Comparison of ENCODE assay signal across 10 cellular contexts in genomic region chr17:72126575-72127486, GRCh38. TPM values are rescaled to one million over a fixed set of nuclear protein-coding genes. Genes with fewer than 3 reads are reported as not detected.
DNase-seq lines count a peak whose midpoint lies in the region; ATAC-seq and FAIRE-seq lines count a peak whose summit lies in the region.
"Had no signal": no experiment of that assay in that cellular context is flagged by ENCODE, and none has a peak within 500 bp of the region (broad histone marks: within the 10 kb centered on the region; RNA-seq: fewer than 3 reads in every experiment).

No MANE protein-coding gene starts in this region.

- peaks cover 8% of the 10 kb centered on the region for H3K79me1 ChIP-seq in neuronal stem cell (ENCODE audit: low read depth, low read length)

- no peak overlapping the region for H4K91ac ChIP-seq in neuronal stem cell (ENCODE audit: low read depth, low read length, poor library complexity)

- peak overlapping the region; percentile 45 for H3K27ac ChIP-seq in neuronal stem cell (replicated peaks; ENCODE audit: low read length)

- H3K4me2 ChIP-seq in neuronal stem cell (ENCODE audit: insufficient read depth, low read length, poor library complexity, severe bottlenecking): no peak overlapping the region

- no peak overlapping the region for H3K9ac ChIP-seq in neuronal stem cell (ENCODE audit: low read depth, low read length, poor library complexity)

- FAIRE-seq in frontal cortex (lab: Jason Lieb, UNC): no peak

- peak; percentile 21 for ATAC-seq in esophagus mucosa
- no peak for ATAC-seq in HG03520 (IDR thresholded peaks at IDR 0.05; ENCODE audit: unreplicated experiment)

- no peak overlapping the region for H3K23ac ChIP-seq in neuronal stem cell (ENCODE audit: low read depth, low read length, poor library complexity)

- H3K18ac ChIP-seq in neuronal stem cell (ENCODE audit: low read length): no peak overlapping the region

- no peak overlapping the region for H2BK15ac ChIP-seq in neuronal stem cell (ENCODE audit: low read length)

- H3K36me3 ChIP-seq in neuronal stem cell (replicated peaks in 1 of 2; ENCODE audit: control insufficient read depth in 2 of 2, insufficient read depth in 2 of 2, low read length in 2 of 2): peaks cover 9 to 18% of the 10 kb centered on the region in 2 donors

- H2AK5ac ChIP-seq in neuronal stem cell (ENCODE audit: low read depth, low read length): no peak overlapping the region

- H2BK12ac ChIP-seq in neuronal stem cell (ENCODE audit: low read length): no peak overlapping the region

- H4K8ac ChIP-seq in neuronal stem cell (ENCODE audit: low read depth, low read length): no peak overlapping the region

- peaks cover 2 to 28% of the 10 kb centered on the region in 2 donors for H3K4me1 ChIP-seq in neuronal stem cell (ENCODE audit: control insufficient read depth in 2 of 2, insufficient read depth in 1 of 2, low read depth in 1 of 2, low read length in 2 of 2)

- no peaks in the 10 kb centered on the region for H3K9me3 ChIP-seq in neuronal stem cell (replicated peaks in 1 of 2; ENCODE audit: control insufficient read depth in 2 of 2, insufficient read depth in 1 of 2, low read depth in 1 of 2, low read length in 2 of 2)

- H2BK120ac ChIP-seq in neuronal stem cell (ENCODE audit: low read depth, low read length): no peak overlapping the region

- H3K4ac ChIP-seq in neuronal stem cell (ENCODE audit: low read length): no peak overlapping the region

- DNase-seq in DMS 273 (lab: John Stamatoyannopoulos, UW; ENCODE audit: unreplicated experiment) (peak; percentile 42), NCI-H446 treated with DMSO at 0.1 percent for 48 hours (lab: John Stamatoyannopoulos, UW) (peak; percentile 70), neuronal stem cell (ENCODE audit: low spot score) (no peak), NCI-H187 (lab: John Stamatoyannopoulos, UW) (no peak), frontal cortex (ENCODE audit: low spot score in 2 of 2) (no peak), COLO829 (ENCODE audit: low spot score) (no peak)
- DNase-seq: activated CD4-positive, alpha-beta memory T cell treated with anti-CD3 and anti-CD28 coated beads for 36 hours; endodermal cell had no signal

- no peak overlapping the region for H3K14ac ChIP-seq in neuronal stem cell (ENCODE audit: low read length)

- H3K27me3 ChIP-seq in neuronal stem cell (ENCODE audit: control insufficient read depth in 3 of 3, insufficient read depth in 3 of 3, low read depth in 1 of 3, low read length in 3 of 3): peaks cover 0 to 6% (median 2%) of the 10 kb centered on the region in 3 experiments

- H3K4me3 ChIP-seq in neuronal stem cell (ENCODE audit: low read length in 2 of 2): no peak overlapping the region

- no CpG with 5 or more reads among the region's 8 CpGs for WGBS in neuronal stem cell (ENCODE audit: extremely low coverage in 2 of 2, insufficient read length in 2 of 2, insufficient replicate concordance in 1 of 2), 2 donors

- no peak overlapping the region for H2AFZ ChIP-seq in neuronal stem cell (ENCODE audit: low read length)

- H2BK5ac ChIP-seq in neuronal stem cell (ENCODE audit: low read length): peak overlapping the region; percentile 62

RNA-seq across cellular contexts. Expression of gene SOX9, which starts 6.0 kb away (rescaled TPM):
- total RNA-seq in esophagus mucosa (20.3 TPM), frontal cortex (7.7 TPM)
- 65.2 TPM for polyA plus RNA-seq in neuronal stem cell (2013, experiment 1 of 2)
- 69.2 TPM for polyA plus RNA-seq in neuronal stem cell (2013, experiment 2 of 2)
- total RNA-seq: activated CD4-positive, alpha-beta memory T cell treated with anti-CD3 and anti-CD28 coated beads for 36 hours had no signal

Comparison
In these comparisons a context has a peak if more than half of its experiments do, and no peak if none do; other contexts are left out.
1. DNase-seq: peak in DMS 273 (single experiment) and NCI-H446 treated with DMSO at 0.1 percent for 48 hours (single experiment); none in neuronal stem cell (single experiment), NCI-H187 (0 of 2), frontal cortex (0 of 2) and COLO829 (single experiment).